In the genomic region with DNA sequence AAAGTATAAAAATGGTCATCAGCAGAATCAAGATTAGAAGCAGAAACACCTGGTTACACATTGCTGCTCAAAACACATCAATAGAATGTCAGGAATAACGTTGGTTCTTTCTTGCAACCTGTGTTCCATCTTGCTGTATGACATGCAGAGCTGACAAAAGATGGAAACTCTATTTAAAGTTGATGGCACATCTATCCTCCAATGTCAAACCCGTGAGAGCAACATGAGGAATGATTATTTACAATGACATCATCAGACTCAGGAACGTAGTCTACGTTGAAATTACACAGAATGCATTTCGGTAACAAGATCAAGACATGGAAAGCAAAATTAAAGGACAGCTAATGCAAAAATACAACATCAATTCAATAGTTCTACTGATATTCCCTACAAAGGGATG, we compare ENCODE assay signal across 24 cellular contexts.
"Had no signal": no experiment of that assay in that cellular context is flagged by ENCODE, and none has a peak within 500 bp of the region (broad histone marks: within the 10 kb centered on the region; RNA-seq: fewer than 3 reads in every experiment).

No MANE protein-coding gene starts in this region.

- H3K9ac ChIP-seq: neural progenitor cell had no signal

- DNase-seq: hippocampal formation; kidney glomerular epithelial cell; lower lobe of right lung; mammary epithelial cell; mesenchymal stem cell; naive thymus-derived CD8-positive, alpha-beta T cell; ovary; retina; right cardiac atrium; sigmoid colon; small intestine; spleen; stimulated activated CD4-positive, alpha-beta T cell treated with anti-CD3 and anti-CD28 coated beads, Interleukin-4, amount 100 ng/mL, for 24 hours; stimulated activated naive CD4-positive, alpha-beta T cell; tibial artery; trophoblast cell; upper lobe of right lung; uterus had no signal

- H3K9me3 ChIP-seq: lower lobe of right lung, ovary, sigmoid colon, spleen, suprapubic skin, thoracic aorta, tibial artery, upper lobe of right lung, uterus had no signal

- H3K36me3 ChIP-seq: neural progenitor cell, ovary, sigmoid colon, suprapubic skin, thoracic aorta, tibial artery, upper lobe of right lung, uterus had no signal

- FAIRE-seq: keratinocyte, small intestine had no signal

- H3K4me2 ChIP-seq: neural progenitor cell had no signal

- H3K27me3 ChIP-seq: neural progenitor cell, ovary, sigmoid colon, spleen, suprapubic skin, tibial artery, upper lobe of right lung, uterus had no signal

- H3K27ac ChIP-seq: lower lobe of right lung, neural progenitor cell, ovary, sigmoid colon, spleen, suprapubic skin, thoracic aorta, tibial artery, upper lobe of right lung, uterus had no signal

- ATAC-seq: left lobe of liver; lower lobe of right lung; naive thymus-derived CD8-positive, alpha-beta T cell; stimulated activated effector memory CD8-positive, alpha-beta T cell treated with anti-CD3 and anti-CD28 coated beads, Interleukin-12 subunit alpha, Interleukin-12 subunit beta, amount 100 ng/mL, for 72 hours; upper lobe of right lung had no signal

- H3K4me1 ChIP-seq: sigmoid colon, upper lobe of right lung, uterus had no signal

- H3K4me3 ChIP-seq: lower lobe of right lung, neural progenitor cell, ovary, sigmoid colon, spleen, suprapubic skin, thoracic aorta, tibial artery, upper lobe of right lung, uterus had no signal
